ENCODE assay signal across 18 cellular contexts in the genomic region with DNA sequence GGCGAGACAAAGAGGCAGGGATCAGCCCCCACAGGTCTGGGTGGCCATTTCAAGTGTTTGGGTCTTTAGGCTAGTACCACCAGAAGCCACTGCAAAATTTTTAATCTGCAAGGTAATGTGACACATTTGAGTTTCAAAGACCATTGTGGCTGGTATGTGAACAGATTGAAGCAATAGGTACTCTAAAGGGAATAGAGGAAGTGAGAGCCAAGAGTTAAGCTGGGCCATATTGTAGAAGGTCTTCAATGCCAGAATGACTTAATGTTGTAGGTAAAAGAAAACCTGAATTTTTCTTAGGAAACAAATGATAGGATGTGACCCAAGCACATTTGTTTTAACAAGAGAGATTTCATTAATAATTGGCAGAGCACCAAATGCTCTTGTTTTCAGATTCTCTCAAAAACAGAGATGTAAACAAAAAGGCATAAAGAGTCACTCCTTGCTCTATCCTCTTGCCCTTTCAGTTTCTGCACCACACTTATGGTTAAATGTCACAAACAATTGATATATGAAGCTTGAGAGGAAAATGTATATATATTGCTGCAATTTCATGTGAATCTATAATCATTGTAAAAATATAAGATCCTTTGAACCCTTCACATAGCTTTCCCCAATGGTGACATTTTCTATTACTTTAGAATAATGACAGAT.
DNase-seq lines count a peak whose midpoint lies in the region; ATAC-seq, FAIRE-seq and TF ChIP-seq lines count a peak whose summit lies in the region.
"Had no signal": no experiment of that assay in that cellular context is flagged by ENCODE, and none has a peak within 500 bp of the region (broad histone marks: within the 10 kb centered on the region; RNA-seq: fewer than 3 reads in every experiment).

No MANE protein-coding gene starts in this region.

- peak overlapping the region; percentile 58 for H3K23ac ChIP-seq in trophoblast cell (ENCODE audit: low read length)

- H4K12ac ChIP-seq in trophoblast cell (ENCODE audit: low read depth, low read length) = no peak overlapping the region

- H3K9me3 ChIP-seq in trophoblast cell (ENCODE audit: insufficient read depth, low read depth, low read length) = no peaks in the 10 kb centered on the region
- H3K9me3 ChIP-seq: lower lobe of right lung had no signal

- no peaks in the 10 kb centered on the region for H3K4me1 Mint-ChIP-seq in MCF 10A (ENCODE audit: insufficient read depth, unreplicated experiment)
- H3K4me1 Mint-ChIP-seq: activated CD8-positive, alpha-beta memory T cell treated with anti-CD3 and anti-CD28 coated beads, Interleukin-2, amount 10 ng/mL, durations not matched to agents 7 days and 5 days; activated naive CD8-positive, alpha-beta T cell treated with anti-CD3 and anti-CD28 coated beads for 36 hours; CD8-positive, alpha-beta memory T cell had no signal

- no peak for TF ChIP-seq CTCF in MCF 10A (IDR thresholded peaks at IDR 0.05; ENCODE audit: unreplicated experiment)

- H3K36me3 Mint-ChIP-seq in MCF 10A (ENCODE audit: insufficient read depth, unreplicated experiment) = no peaks in the 10 kb centered on the region
- H3K36me3 Mint-ChIP-seq: activated CD8-positive, alpha-beta memory T cell treated with anti-CD3 and anti-CD28 coated beads, Interleukin-2, amount 10 ng/mL, durations not matched to agents 7 days and 5 days; activated naive CD8-positive, alpha-beta T cell treated with anti-CD3 and anti-CD28 coated beads for 36 hours; CD8-positive, alpha-beta memory T cell had no signal

- FAIRE-seq in urothelium cell line (lab: Jason Lieb, UNC) = no peak
- FAIRE-seq: H1, TTC549 had no signal

- H3K4me2 ChIP-seq in trophoblast cell (ENCODE audit: low read length) = no peak overlapping the region
- H3K4me2 ChIP-seq: neural progenitor cell had no signal

- no peaks in the 10 kb centered on the region for H3K4me1 ChIP-seq in trophoblast cell (ENCODE audit: control insufficient read depth in 1 of 2, insufficient read depth in 2 of 2, low read length in 2 of 2)
- H3K4me1 ChIP-seq: lower lobe of right lung, neural progenitor cell had no signal

- POLR2A ChIA-PET in MCF 10A (lab: Yijun Ruan, JAX) = no interaction called here

- no peak overlapping the region for H2BK120ac ChIP-seq in trophoblast cell (ENCODE audit: insufficient read depth, low read length, poor library complexity)

- no peak overlapping the region for H3K9ac ChIP-seq in trophoblast cell (ENCODE audit: low read length)
- H3K9ac ChIP-seq: neural progenitor cell had no signal

- H3K27me3 ChIP-seq in trophoblast cell (ENCODE audit: insufficient read depth, low read length) = no peaks in the 10 kb centered on the region
- H3K27me3 ChIP-seq: neural progenitor cell had no signal

- H3K79me1 ChIP-seq in trophoblast cell (ENCODE audit: low read length) = no peaks in the 10 kb centered on the region

- no peak overlapping the region for H3K4ac ChIP-seq in trophoblast cell (ENCODE audit: low read depth, low read length)

- no TSS peak for BruUV-seq in MCF 10A (replicated peaks; lab: Mats Ljungman, UMichigan)

- H2BK12ac ChIP-seq in trophoblast cell (ENCODE audit: low read length) = no peak overlapping the region

- no peaks in the 10 kb centered on the region for H3K36me3 ChIP-seq in trophoblast cell (ENCODE audit: control insufficient read depth in 1 of 2, insufficient read depth in 2 of 2, low read length in 2 of 2)
- H3K36me3 ChIP-seq: lower lobe of right lung, neural progenitor cell had no signal

- H2BK5ac ChIP-seq in trophoblast cell (ENCODE audit: low read depth, low read length, poor library complexity) = no peak overlapping the region

- H3K79me2 ChIP-seq in trophoblast cell (ENCODE audit: control insufficient read depth, insufficient read depth, low read length, poor library complexity) = no peaks in the 10 kb centered on the region

- ATAC-seq in GM19043 (IDR thresholded peaks at IDR 0.05; ENCODE audit: low read depth, unreplicated experiment) (peak; percentile 83), GM21825 (IDR thresholded peaks at IDR 0.05; ENCODE audit: unreplicated experiment) (peak; percentile 84), HG03280 (IDR thresholded peaks at IDR 0.05; ENCODE audit: unreplicated experiment) (peak; percentile 72)
- ATAC-seq: activated CD8-positive, alpha-beta memory T cell treated with anti-CD3 and anti-CD28 coated beads, Interleukin-2, amount 10 ng/mL, durations not matched to agents 7 days and 5 days; lower lobe of right lung; Right ventricle myocardium inferior had no signal

- H3K27me3 Mint-ChIP-seq in MCF 10A (ENCODE audit: insufficient read depth, unreplicated experiment) = peaks cover 77% of the 10 kb centered on the region

- no peaks in the 10 kb centered on the region for H3K9me3 Mint-ChIP-seq in MCF 10A (ENCODE audit: unreplicated experiment)
- H3K9me3 Mint-ChIP-seq: activated naive CD8-positive, alpha-beta T cell treated with anti-CD3 and anti-CD28 coated beads for 36 hours; CD8-positive, alpha-beta memory T cell; neural progenitor cell had no signal

- WGBS in trophoblast cell (ENCODE audit: extremely low coverage, insufficient coverage, insufficient read length) = no CpG with 5 or more reads among the region's 1 CpG

- no peak overlapping the region for H3K27ac ChIP-seq in trophoblast cell (ENCODE audit: low read depth, low read length)
- H3K27ac ChIP-seq: lower lobe of right lung, neural progenitor cell had no signal

- H4K8ac ChIP-seq in trophoblast cell (ENCODE audit: low read depth, low read length) = no peak overlapping the region

- H3K4me3 Mint-ChIP-seq in MCF 10A (ENCODE audit: unreplicated experiment) = no peak overlapping the region
- H3K4me3 Mint-ChIP-seq: activated CD8-positive, alpha-beta memory T cell treated with anti-CD3 and anti-CD28 coated beads, Interleukin-2, amount 10 ng/mL, durations not matched to agents 7 days and 5 days; activated naive CD8-positive, alpha-beta T cell treated with anti-CD3 and anti-CD28 coated beads for 36 hours; CD8-positive, alpha-beta memory T cell; neural progenitor cell had no signal

- H2AK5ac ChIP-seq in trophoblast cell (ENCODE audit: low read length) = no peak overlapping the region

- no peak overlapping the region for H2AFZ ChIP-seq in trophoblast cell (ENCODE audit: insufficient read depth, low read length, poor library complexity)
- H2AFZ ChIP-seq: neural progenitor cell had no signal

- CTCF ChIA-PET in MCF 10A (lab: Yijun Ruan, JAX) = interaction anchor here (0.6 kb wide), 1 partner anchor 10 kb away, joined by 3 read pairs; no protein-coding TSS in a partner anchor

- H3K4me3 ChIP-seq in trophoblast cell (ENCODE audit: low read depth, low read length) = no peak overlapping the region
- H3K4me3 ChIP-seq: lower lobe of right lung, neural progenitor cell had no signal

- no peak overlapping the region for H3K27ac Mint-ChIP-seq in MCF 10A (ENCODE audit: low read depth, unreplicated experiment)
- H3K27ac Mint-ChIP-seq: activated CD8-positive, alpha-beta memory T cell treated with anti-CD3 and anti-CD28 coated beads, Interleukin-2, amount 10 ng/mL, durations not matched to agents 7 days and 5 days; activated naive CD8-positive, alpha-beta T cell treated with anti-CD3 and anti-CD28 coated beads for 36 hours; CD8-positive, alpha-beta memory T cell; neural progenitor cell had no signal

- no peak overlapping the region for H3K18ac ChIP-seq in trophoblast cell (ENCODE audit: low read length)

- intact Hi-C loops in MCF 10A (cut with micrococcal nuclease) = no loop called here

- no peak overlapping the region for H3K14ac ChIP-seq in trophoblast cell (ENCODE audit: low read length)

- no peak overlapping the region for H4K91ac ChIP-seq in trophoblast cell (ENCODE audit: low read depth, low read length)

- no peak for DNase-seq in trophoblast cell
- no peak for DNase-seq in MCF 10A (ENCODE audit: unreplicated experiment)
- DNase-seq in SHP77 (lab: John Stamatoyannopoulos, UW) = no peak
- no peak for DNase-seq in urothelium cell line (ENCODE audit: low spot score)
- DNase-seq: activated CD8-positive, alpha-beta memory T cell treated with anti-CD3 and anti-CD28 coated beads, Interleukin-2, amount 10 ng/mL, durations not matched to agents 7 days and 5 days; activated naive CD8-positive, alpha-beta T cell treated with anti-CD3 and anti-CD28 coated beads for 36 hours; CD8-positive, alpha-beta memory T cell; hippocampal formation; lower lobe of right lung; NCI-H1048; NCI-H510A treated with DMSO at 0.1 percent for 48 hours had no signal
